7 cellular contexts compared by ENCODE assay signal in the genomic region with DNA sequence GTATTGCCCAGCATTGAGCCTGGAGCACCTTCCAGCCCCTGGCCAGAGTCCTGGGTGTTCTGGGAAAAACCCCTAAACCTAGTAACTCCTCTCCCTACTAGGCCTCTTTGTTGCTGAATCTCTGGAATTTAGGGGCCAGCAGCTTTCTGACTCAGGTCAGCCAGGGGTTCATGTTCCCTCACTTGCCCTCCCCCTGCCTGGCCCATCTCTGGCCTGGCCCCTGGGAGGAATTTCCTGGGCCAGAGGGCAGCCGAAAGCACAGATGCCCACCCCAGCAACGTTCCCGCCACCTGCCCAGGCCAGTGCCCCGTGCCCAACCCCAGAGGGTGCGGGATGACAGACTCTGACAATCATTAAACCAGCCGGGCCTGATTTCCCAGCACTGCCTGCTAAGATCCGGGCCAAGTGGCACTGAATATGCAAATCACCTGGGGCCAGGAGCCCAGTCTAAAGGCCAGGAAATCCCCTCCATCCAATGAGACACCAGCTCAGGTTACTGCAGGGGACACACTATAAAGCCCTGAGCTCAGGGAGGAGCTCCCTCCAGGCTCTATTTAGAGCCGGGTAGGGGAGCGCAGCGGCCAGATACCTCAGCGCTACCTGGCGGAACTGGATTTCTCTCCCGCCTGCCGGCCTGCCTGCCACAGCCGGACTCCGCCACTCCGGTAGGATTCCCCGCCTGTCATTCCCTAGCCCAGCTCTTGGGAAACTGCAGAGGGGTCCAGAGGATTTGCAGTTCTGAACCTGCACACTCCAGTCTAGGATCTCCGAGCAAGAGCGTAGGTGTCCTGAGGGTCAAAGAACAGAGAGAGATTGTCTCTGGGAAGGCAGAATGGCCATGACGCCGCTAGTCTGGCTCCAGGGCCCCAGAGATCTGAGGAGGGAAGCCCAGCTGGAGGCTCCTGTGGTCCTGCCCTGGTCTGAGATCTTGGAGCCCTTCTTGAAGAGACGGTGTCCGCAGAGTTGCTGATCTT. TPM values are rescaled to one million over a fixed set of nuclear protein-coding genes. Genes with fewer than 3 reads are reported as not detected.
DNase-seq lines count a peak whose midpoint lies in the region; ATAC-seq and TF ChIP-seq lines count a peak whose summit lies in the region.

ELF3 (plus strand) TSS at position 546 of the 974 bp plus-strand sequence. CDS start 550 bp downstream, outside the sequence.

- no peaks in the 10 kb centered on the region for H3K4me1 Mint-ChIP-seq in glutamatergic neuron (ENCODE audit: low read depth, unreplicated experiment)
- H3K4me1 Mint-ChIP-seq in stimulated activated naive B cell treated with anti-CD40 and anti-IgM and Interleukin-4, amounts not matched to agents 10 μg/mL and 1 μg/mL and 100 μg/mL, for 72 hours, result peaks cover 5 to 14% of the 10 kb centered on the region in 2 donors
- no peaks in the 10 kb centered on the region for H3K4me1 Mint-ChIP-seq in activated CD8-positive, alpha-beta T cell treated with anti-CD3 and anti-CD28 coated beads, Interleukin-2, amount 10 ng/mL, durations not matched to agents 7 days and 5 days (ENCODE audit: low read depth)

- in situ Hi-C loops in brain microvascular endothelial cell (cut with HindIII; ENCODE audit: low pct_ligation_motif_present, low sequenced_read_pairs), result loop anchor here (25.0 kb wide), 1 partner anchor 127 kb away; the partner anchor contains the start of gene ARL8A

- H3K36me3 Mint-ChIP-seq in glutamatergic neuron (ENCODE audit: unreplicated experiment), result no peaks in the 10 kb centered on the region
- peaks cover 5 to 21% of the 10 kb centered on the region in 2 donors for H3K36me3 Mint-ChIP-seq in stimulated activated naive B cell treated with anti-CD40 and anti-IgM and Interleukin-4, amounts not matched to agents 10 μg/mL and 1 μg/mL and 100 μg/mL, for 72 hours
- no peaks in the 10 kb centered on the region for H3K36me3 Mint-ChIP-seq in activated CD8-positive, alpha-beta T cell treated with anti-CD3 and anti-CD28 coated beads, Interleukin-2, amount 10 ng/mL, durations not matched to agents 7 days and 5 days (ENCODE audit: low read depth)

- H3K36me3 ChIP-seq in brain microvascular endothelial cell (replicated peaks), result peaks cover 1% of the 10 kb centered on the region

- H3K27me3 ChIP-seq in brain microvascular endothelial cell (replicated peaks), result no peaks in the 10 kb centered on the region

- peaks cover 3% of the 10 kb centered on the region for H3K27me3 Mint-ChIP-seq in glutamatergic neuron (ENCODE audit: unreplicated experiment)
- H3K27me3 Mint-ChIP-seq in stimulated activated naive B cell treated with anti-CD40 and anti-IgM and Interleukin-4, amounts not matched to agents 10 μg/mL and 1 μg/mL and 100 μg/mL, for 72 hours, result no peaks in the 10 kb centered on the region
- H3K27me3 Mint-ChIP-seq in activated CD8-positive, alpha-beta T cell treated with anti-CD3 and anti-CD28 coated beads, Interleukin-2, amount 10 ng/mL, durations not matched to agents 7 days and 5 days (ENCODE audit: low read depth), result no peaks in the 10 kb centered on the region

- H3K9me3 Mint-ChIP-seq in glutamatergic neuron (ENCODE audit: unreplicated experiment), result peaks cover 3% of the 10 kb centered on the region
- H3K9me3 Mint-ChIP-seq in stimulated activated naive B cell treated with anti-CD40 and anti-IgM and Interleukin-4, amounts not matched to agents 10 μg/mL and 1 μg/mL and 100 μg/mL, for 72 hours, result no peaks in the 10 kb centered on the region
- H3K9me3 Mint-ChIP-seq in activated CD8-positive, alpha-beta T cell treated with anti-CD3 and anti-CD28 coated beads, Interleukin-2, amount 10 ng/mL, durations not matched to agents 7 days and 5 days (ENCODE audit: insufficient read depth), result no peaks in the 10 kb centered on the region

- CTCF ChIA-PET in activated CD8-positive, alpha-beta T cell treated with anti-CD3 and anti-CD28 coated beads, Interleukin-2, amount 10 ng/mL, durations not matched to agents 7 days and 5 days (lab: Charles Lee), result interaction anchor here (0.7 to 2.0 kb wide), 5 partner anchors 11 to 133 kb away, joined by 3 to 12 read pairs (median 5); no protein-coding TSS in a partner anchor

- TF ChIP-seq CTCF in glutamatergic neuron (IDR thresholded peaks at IDR 0.05; ENCODE audit: partially characterized antibody, unreplicated experiment) (no peak), brain microvascular endothelial cell (IDR thresholded peaks at IDR 0.05; ENCODE audit: low read depth, low read length, missing control alignments) (no peak)

- peak; percentile 63 for ATAC-seq in GM19035 (IDR thresholded peaks at IDR 0.05; ENCODE audit: unreplicated experiment)
- ATAC-seq in HG03060 (IDR thresholded peaks at IDR 0.05; ENCODE audit: low read depth, unreplicated experiment), result peak; percentile 83
- peak; percentile 59 to 84 for ATAC-seq in stimulated activated naive B cell treated with anti-CD40 and anti-IgM and Interleukin-4, amounts not matched to agents 10 μg/mL and 1 μg/mL and 100 μg/mL, for 72 hours (replicated peaks)
- ATAC-seq in activated CD8-positive, alpha-beta T cell treated with anti-CD3 and anti-CD28 coated beads, Interleukin-2, amount 10 ng/mL, durations not matched to agents 7 days and 5 days, result no peak

- no peak within 1 kb of the TSS for H3K27ac ChIP-seq in brain microvascular endothelial cell

- POLR2A ChIA-PET in activated CD8-positive, alpha-beta T cell treated with anti-CD3 and anti-CD28 coated beads, Interleukin-2, amount 10 ng/mL, durations not matched to agents 7 days and 5 days (lab: Charles Lee), result no interaction called here

- peak; percentile 95 for DNase-seq in NCI-H510A (lab: John Stamatoyannopoulos, UW)
- no peak for DNase-seq in glutamatergic neuron
- peak; percentile 15 for DNase-seq in stimulated activated naive B cell treated with anti-CD40 and anti-IgM and Interleukin-4, amounts not matched to agents 10 μg/mL and 1 μg/mL and 100 μg/mL, for 72 hours
- DNase-seq in activated CD8-positive, alpha-beta T cell treated with anti-CD3 and anti-CD28 coated beads, Interleukin-2, amount 10 ng/mL, durations not matched to agents 7 days and 5 days, result no peak
- DNase-seq in brain microvascular endothelial cell, result no peak

- H3K4me3 ChIP-seq in brain microvascular endothelial cell (ENCODE audit: low read depth, low read length), result no peak within 1 kb of the TSS

- peak within 1 kb of the TSS; percentile 7 for H3K4me3 Mint-ChIP-seq in glutamatergic neuron (ENCODE audit: unreplicated experiment)
- H3K4me3 Mint-ChIP-seq in stimulated activated naive B cell treated with anti-CD40 and anti-IgM and Interleukin-4, amounts not matched to agents 10 μg/mL and 1 μg/mL and 100 μg/mL, for 72 hours, result no peak within 1 kb of the TSS
- no peak within 1 kb of the TSS for H3K4me3 Mint-ChIP-seq in activated CD8-positive, alpha-beta T cell treated with anti-CD3 and anti-CD28 coated beads, Interleukin-2, amount 10 ng/mL, durations not matched to agents 7 days and 5 days

- no peak within 1 kb of the TSS for H3K27ac Mint-ChIP-seq in glutamatergic neuron (ENCODE audit: unreplicated experiment)
- no peak within 1 kb of the TSS for H3K27ac Mint-ChIP-seq in stimulated activated naive B cell treated with anti-CD40 and anti-IgM and Interleukin-4, amounts not matched to agents 10 μg/mL and 1 μg/mL and 100 μg/mL, for 72 hours
- no peak within 1 kb of the TSS for H3K27ac Mint-ChIP-seq in activated CD8-positive, alpha-beta T cell treated with anti-CD3 and anti-CD28 coated beads, Interleukin-2, amount 10 ng/mL, durations not matched to agents 7 days and 5 days

RNA-seq across cellular contexts. Expression of gene ELF3, which starts in this region (rescaled TPM):
- 0.96 TPM for total RNA-seq in glutamatergic neuron (ENCODE audit: unreplicated experiment)
- total RNA-seq in activated CD8-positive, alpha-beta T cell treated with anti-CD3 and anti-CD28 coated beads, Interleukin-2, amount 10 ng/mL, durations not matched to agents 7 days and 5 days, result under 1 TPM; 0.42 to 0.55 TPM

Comparison
In these comparisons a context has a peak if more than half of its experiments do, and no peak if none do; other contexts are left out.
1. DNase-seq: peak in NCI-H510A (single experiment) and stimulated activated naive B cell treated with anti-CD40 and anti-IgM and Interleukin-4, amounts not matched to agents 10 μg/mL and 1 μg/mL and 100 μg/mL, for 72 hours (single experiment); none in glutamatergic neuron (single experiment), activated CD8-positive, alpha-beta T cell treated with anti-CD3 and anti-CD28 coated beads, Interleukin-2, amount 10 ng/mL, durations not matched to agents 7 days and 5 days (single experiment) and brain microvascular endothelial cell (single experiment).